Comparison of ENCODE assay signal across 37 cellular contexts in genomic region chr4:24791043-24791442, GRCh38. TPM values are rescaled to one million over a fixed set of nuclear protein-coding genes. Genes with fewer than 3 reads are reported as not detected.
"Had no signal": no experiment of that assay in that cellular context is flagged by ENCODE, and none has a peak within 500 bp of the region (broad histone marks: within the 10 kb centered on the region; RNA-seq: fewer than 3 reads in every experiment).

No MANE protein-coding gene starts in this region.

- H3K27ac ChIP-seq: ascending aorta, cardiac muscle cell, VCaP had no signal

- H3K9me3 Mint-ChIP-seq: activated CD4-positive, alpha-beta memory T cell treated with anti-CD3 and anti-CD28 coated beads, Interleukin-2, amount 10 ng/mL, durations not matched to agents 7 days and 5 days; activated CD4-positive, alpha-beta T cell treated with anti-CD3 and anti-CD28 coated beads, Interleukin-2, amount 10 ng/mL, durations not matched to agents 7 days and 5 days; activated naive CD4-positive, alpha-beta T cell treated with anti-CD3 and anti-CD28 coated beads, Interleukin-2, amount 10 ng/mL, durations not matched to agents 7 days and 5 days; central memory CD8-positive, alpha-beta T cell had no signal

- H3K36me3 Mint-ChIP-seq: activated CD8-positive, alpha-beta memory T cell treated with anti-CD3 and anti-CD28 coated beads, Interleukin-2, amount 10 ng/mL, durations not matched to agents 7 days and 5 days; activated naive CD4-positive, alpha-beta T cell treated with anti-CD3 and anti-CD28 coated beads, Interleukin-2, amount 10 ng/mL, durations not matched to agents 7 days and 5 days; activated naive CD4-positive, alpha-beta T cell treated with anti-CD3 and anti-CD28 coated beads, Interleukin-2, amount 50 U/mL, for 24 hours; activated naive CD8-positive, alpha-beta T cell; activated naive CD8-positive, alpha-beta T cell treated with anti-CD3 and anti-CD28 coated beads, Interleukin-2, amount 10 ng/mL, durations not matched to agents 7 days and 5 days; brain; T-cell had no signal

- H3K27me3 ChIP-seq: ascending aorta, cardiac muscle cell had no signal

- H3K27ac Mint-ChIP-seq: activated CD4-positive, alpha-beta memory T cell treated with anti-CD3 and anti-CD28 coated beads, Interleukin-2, amount 10 ng/mL, durations not matched to agents 7 days and 5 days; activated CD4-positive, alpha-beta T cell treated with anti-CD3 and anti-CD28 coated beads for 36 hours; activated CD4-positive, alpha-beta T cell treated with anti-CD3 and anti-CD28 coated beads, Interleukin-2, amount 10 ng/mL, durations not matched to agents 7 days and 5 days; activated CD8-positive, alpha-beta memory T cell treated with anti-CD3 and anti-CD28 coated beads, Interleukin-2, amount 10 ng/mL, durations not matched to agents 7 days and 5 days; activated CD8-positive, alpha-beta T cell treated with anti-CD3 and anti-CD28 coated beads, Interleukin-2, amount 10 ng/mL, durations not matched to agents 7 days and 5 days; activated naive CD4-positive, alpha-beta T cell treated with anti-CD3 and anti-CD28 coated beads, Interleukin-2, amount 10 ng/mL, durations not matched to agents 7 days and 5 days; activated naive CD4-positive, alpha-beta T cell treated with anti-CD3 and anti-CD28 coated beads, Interleukin-2, amount 50 U/mL, for 24 hours; activated naive CD8-positive, alpha-beta T cell; activated naive CD8-positive, alpha-beta T cell treated with anti-CD3 and anti-CD28 coated beads, Interleukin-2, amount 10 ng/mL, durations not matched to agents 7 days and 5 days; activated naive CD8-positive, alpha-beta T cell treated with anti-CD3 and anti-CD28 coated beads, Interleukin-2, amount 50 U/mL, for 24 hours; activated T-cell treated with anti-CD3 and anti-CD28 coated beads, Interleukin-2, amount 50 U/mL, for 24 hours; activated T-helper 2 cell treated with anti-CD3 and anti-CD28 coated beads, Interferon-gamma antibody, Interleukin-2, Interleukin-4, amounts not matched to agents 10 μg/mL and 5 μg/mL and 100 μg/mL, durations not matched to agents 14 hours and 24 hours and 36 hours; brain; T-cell; T-helper 17 cell had no signal

- H3K9me3 ChIP-seq: ascending aorta had no signal

- ATAC-seq: activated CD4-positive, alpha-beta T cell treated with anti-CD3 and anti-CD28 coated beads for 36 hours; activated CD4-positive, CD25-positive, alpha-beta regulatory T cell treated with anti-CD3 and anti-CD28 coated beads, Interleukin-2, amount 50 U/mL, for 24 hours; activated CD8-positive, alpha-beta memory T cell treated with anti-CD3 and anti-CD28 coated beads, Interleukin-2, amount 10 ng/mL, durations not matched to agents 7 days and 5 days; activated CD8-positive, alpha-beta T cell treated with anti-CD3 and anti-CD28 coated beads, Interleukin-2, amount 10 ng/mL, durations not matched to agents 7 days and 5 days; activated naive CD8-positive, alpha-beta T cell treated with anti-CD3 and anti-CD28 coated beads, Interleukin-2, amount 50 U/mL, for 24 hours; T-cell; T-helper 17 cell had no signal

- H3K4me3 ChIP-seq: ascending aorta, cardiac muscle cell had no signal

- H3K27me3 Mint-ChIP-seq: activated CD4-positive, alpha-beta T cell treated with anti-CD3 and anti-CD28 coated beads, Interleukin-2, amount 10 ng/mL, durations not matched to agents 7 days and 5 days; activated CD8-positive, alpha-beta memory T cell treated with anti-CD3 and anti-CD28 coated beads, Interleukin-2, amount 10 ng/mL, durations not matched to agents 7 days and 5 days had no signal

- H3K4me3 Mint-ChIP-seq: activated CD4-positive, alpha-beta memory T cell treated with anti-CD3 and anti-CD28 coated beads, Interleukin-2, amount 10 ng/mL, durations not matched to agents 7 days and 5 days; activated CD4-positive, alpha-beta T cell treated with anti-CD3 and anti-CD28 coated beads for 36 hours; activated CD4-positive, alpha-beta T cell treated with anti-CD3 and anti-CD28 coated beads, Interleukin-2, amount 10 ng/mL, durations not matched to agents 7 days and 5 days; activated CD8-positive, alpha-beta memory T cell treated with anti-CD3 and anti-CD28 coated beads, Interleukin-2, amount 10 ng/mL, durations not matched to agents 7 days and 5 days; activated CD8-positive, alpha-beta T cell treated with anti-CD3 and anti-CD28 coated beads, Interleukin-2, amount 10 ng/mL, durations not matched to agents 7 days and 5 days; activated naive CD4-positive, alpha-beta T cell treated with anti-CD3 and anti-CD28 coated beads, Interleukin-2, amount 10 ng/mL, durations not matched to agents 7 days and 5 days; activated naive CD4-positive, alpha-beta T cell treated with anti-CD3 and anti-CD28 coated beads, Interleukin-2, amount 50 U/mL, for 24 hours; activated naive CD8-positive, alpha-beta T cell; activated naive CD8-positive, alpha-beta T cell treated with anti-CD3 and anti-CD28 coated beads, Interleukin-2, amount 10 ng/mL, durations not matched to agents 7 days and 5 days; activated naive CD8-positive, alpha-beta T cell treated with anti-CD3 and anti-CD28 coated beads, Interleukin-2, amount 50 U/mL, for 24 hours; activated T-cell treated with anti-CD3 and anti-CD28 coated beads, Interleukin-2, amount 50 U/mL, for 24 hours; brain; central memory CD8-positive, alpha-beta T cell; T-cell; T-helper 17 cell had no signal

- H3K36me3 ChIP-seq: ascending aorta, cardiac muscle cell had no signal

- H3K4me1 Mint-ChIP-seq: activated CD4-positive, alpha-beta memory T cell treated with anti-CD3 and anti-CD28 coated beads, Interleukin-2, amount 10 ng/mL, durations not matched to agents 7 days and 5 days; activated CD4-positive, alpha-beta T cell treated with anti-CD3 and anti-CD28 coated beads for 36 hours; activated CD4-positive, alpha-beta T cell treated with anti-CD3 and anti-CD28 coated beads, Interleukin-2, amount 10 ng/mL, durations not matched to agents 7 days and 5 days; activated CD8-positive, alpha-beta memory T cell treated with anti-CD3 and anti-CD28 coated beads, Interleukin-2, amount 10 ng/mL, durations not matched to agents 7 days and 5 days; activated naive CD4-positive, alpha-beta T cell treated with anti-CD3 and anti-CD28 coated beads, Interleukin-2, amount 10 ng/mL, durations not matched to agents 7 days and 5 days; activated naive CD4-positive, alpha-beta T cell treated with anti-CD3 and anti-CD28 coated beads, Interleukin-2, amount 50 U/mL, for 24 hours; activated naive CD8-positive, alpha-beta T cell treated with anti-CD3 and anti-CD28 coated beads, Interleukin-2, amount 10 ng/mL, durations not matched to agents 7 days and 5 days; activated naive CD8-positive, alpha-beta T cell treated with anti-CD3 and anti-CD28 coated beads, Interleukin-2, amount 50 U/mL, for 24 hours; central memory CD8-positive, alpha-beta T cell; T-cell had no signal

- DNase-seq: activated CD4-positive, alpha-beta memory T cell treated with anti-CD3 and anti-CD28 coated beads, Interleukin-2, amount 10 ng/mL, durations not matched to agents 7 days and 5 days; activated CD4-positive, alpha-beta T cell treated with anti-CD3 and anti-CD28 coated beads for 1 hour; activated CD4-positive, alpha-beta T cell treated with anti-CD3 and anti-CD28 coated beads for 36 hours; activated CD4-positive, alpha-beta T cell treated with anti-CD3 and anti-CD28 coated beads for 48 hours; activated CD4-positive, alpha-beta T cell treated with anti-CD3 and anti-CD28 coated beads, Interleukin-2, amount 10 ng/mL, durations not matched to agents 7 days and 5 days; activated CD4-positive, alpha-beta T cell treated with anti-CD3 and anti-CD28 coated beads, Interleukin-2, amount 50 U/mL, for 48 hours; activated CD4-positive, CD25-positive, alpha-beta regulatory T cell; activated CD8-positive, alpha-beta memory T cell treated with anti-CD3 and anti-CD28 coated beads for 24 hours; activated CD8-positive, alpha-beta memory T cell treated with anti-CD3 and anti-CD28 coated beads, Interleukin-2, amount 10 ng/mL, durations not matched to agents 7 days and 5 days; activated CD8-positive, alpha-beta memory T cell treated with anti-CD3 and anti-CD28 coated beads, Interleukin-2, amount 50 U/mL, for 48 hours; activated CD8-positive, alpha-beta T cell treated with anti-CD3 and anti-CD28 coated beads, Interleukin-2, amount 10 ng/mL, durations not matched to agents 7 days and 5 days; activated effector memory CD4-positive, alpha-beta T cell treated with Interleukin-2 at 50 U/mL for 16 hours; activated gamma-delta T cell; activated naive CD4-positive, alpha-beta T cell treated with anti-CD3 and anti-CD28 coated beads, Interleukin-2, amount 10 ng/mL, durations not matched to agents 7 days and 5 days; activated naive CD4-positive, alpha-beta T cell treated with Interleukin-2 at 50 U/mL for 16 hours; activated naive CD8-positive, alpha-beta T cell treated with anti-CD3 and anti-CD28 coated beads, Interleukin-2, amount 10 ng/mL, durations not matched to agents 7 days and 5 days; activated naive CD8-positive, alpha-beta T cell treated with anti-CD3 and anti-CD28 coated beads, Interleukin-2, amount 50 U/mL, for 24 hours; activated T-cell treated with anti-CD3 and anti-CD28 coated beads, Interleukin-2, amount 50 U/mL, for 24 hours; activated T-cell treated with anti-CD3 and anti-CD28 coated beads, Interleukin-2, amount 50 U/mL, for 48 hours; amygdala; anterior cingulate cortex; caudate nucleus; cerebellar nuclear complex; T-cell; T-helper 17 cell had no signal

RNA-seq across cellular contexts. Expression of gene SOD3, which starts 4.3 kb away (rescaled TPM):
- total RNA-seq: activated CD4-positive, alpha-beta memory T cell treated with anti-CD3 and anti-CD28 coated beads, Interleukin-2, amount 10 ng/mL, durations not matched to agents 7 days and 5 days; activated CD4-positive, alpha-beta T cell treated with anti-CD3 and anti-CD28 coated beads for 36 hours; activated CD4-positive, alpha-beta T cell treated with anti-CD3 and anti-CD28 coated beads, Interleukin-2, amount 10 ng/mL, durations not matched to agents 7 days and 5 days; activated CD8-positive, alpha-beta memory T cell treated with anti-CD3 and anti-CD28 coated beads, Interleukin-2, amount 10 ng/mL, durations not matched to agents 7 days and 5 days; activated CD8-positive, alpha-beta T cell treated with anti-CD3 and anti-CD28 coated beads, Interleukin-2, amount 10 ng/mL, durations not matched to agents 7 days and 5 days; activated naive CD8-positive, alpha-beta T cell treated with anti-CD3 and anti-CD28 coated beads, Interleukin-2, amount 10 ng/mL, durations not matched to agents 7 days and 5 days; activated T-helper 2 cell treated with anti-CD3 and anti-CD28 coated beads, Interferon-gamma antibody, Interleukin-2, Interleukin-4, amounts not matched to agents 10 μg/mL and 5 μg/mL and 100 μg/mL, durations not matched to agents 14 hours and 24 hours and 36 hours; bronchial epithelial cell; T-helper 1 cell treated with Interleukin-12 subunit alpha and Interleukin-12 subunit beta and Interleukin-4 antibody, amounts not matched to agents 30 ng/mL and 1 ng/mL, for 36 hours; T-helper 17 cell; T-helper 2 cell treated with Interferon-gamma antibody and Interleukin-4, amounts not matched to agents 100 ng/mL and 5 ng/mL, for 36 hours had no signal
